Comparison of ENCODE assay signal across 1 cellular context in the genomic region with DNA sequence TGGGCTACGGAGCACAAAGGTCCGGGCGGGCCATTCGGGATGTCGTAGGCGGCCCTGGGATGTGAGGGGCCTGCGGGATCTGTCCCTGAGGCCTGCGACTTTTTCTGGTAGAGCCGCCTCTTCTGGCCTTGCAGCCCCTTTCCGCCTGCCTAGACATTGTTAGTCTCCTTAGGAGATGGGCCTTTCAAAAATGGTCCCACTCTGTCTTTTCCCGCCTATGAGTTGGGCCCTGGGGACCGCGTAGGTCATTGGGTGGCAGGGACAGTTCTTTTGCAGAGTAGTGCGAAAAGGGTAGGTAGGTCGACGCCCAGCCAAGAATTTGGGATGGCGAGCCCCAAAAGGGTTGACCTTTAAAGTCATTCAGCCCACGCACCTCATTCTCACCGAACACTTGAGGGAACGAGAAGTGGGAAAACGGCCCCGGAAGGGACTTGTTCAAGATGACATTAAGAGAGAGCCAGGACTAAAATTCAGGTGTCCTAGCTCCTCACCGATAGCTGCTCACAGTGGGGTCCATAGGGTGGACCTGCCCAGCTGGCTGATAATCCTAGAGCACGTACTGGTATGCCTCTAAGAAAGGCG.
TF ChIP-seq lines count a peak whose summit lies in the region.

No MANE protein-coding gene starts in this region.

TF ChIP-seq in endothelial cell of umbilical vein, 7 proteins besides CTCF, POLR2A, EP300 and RAD21:
- TF ChIP-seq FOS (IDR thresholded peaks at IDR 0.05; ENCODE audit: borderline replicate concordance, insufficient read depth, low read length) (no peak), EZH2 (IDR thresholded peaks at IDR 0.05; ENCODE audit: borderline replicate concordance, low read depth, low read length, severe bottlenecking) (no peak), POLR2AphosphoS5 (IDR thresholded peaks at IDR 0.05; ENCODE audit: insufficient read depth, low read depth, low read length) (no peak)
